ENCODE assay signal across 8 cellular contexts in genomic region chr2:219155054-219155644, GRCh38. TPM values are rescaled to one million over a fixed set of nuclear protein-coding genes. Genes with fewer than 3 reads are reported as not detected.
DNase-seq lines count a peak whose midpoint lies in the region; ATAC-seq and TF ChIP-seq lines count a peak whose summit lies in the region.

No MANE protein-coding gene starts in this region.

- H3K4me3 ChIP-seq in CD8-positive, alpha-beta T cell (ENCODE audit: low read depth, low read length): no peak overlapping the region
- no peak overlapping the region for H3K4me3 ChIP-seq in GM23338

- peaks cover 7% of the 10 kb centered on the region; the same call in 1 of the 2 replicates for H3K79me2 ChIP-seq in GM23338 (replicated peaks; ENCODE audit: insufficient read depth)

- H3K27ac ChIP-seq in CD8-positive, alpha-beta T cell (ENCODE audit: low read depth, low read length): no peak overlapping the region
- no peak overlapping the region for H3K27ac ChIP-seq in GM23338 (ENCODE audit: low read depth)

- H3K36me3 Mint-ChIP-seq in CD8-positive, alpha-beta T cell: peaks cover 57% of the 10 kb centered on the region
- H3K36me3 Mint-ChIP-seq in GM23338 (ENCODE audit: low read depth): peaks cover 6% of the 10 kb centered on the region; the same call in 1 of the 3 replicates
- H3K36me3 Mint-ChIP-seq in activated CD4-positive, alpha-beta T cell treated with anti-CD3 and anti-CD28 coated beads, Interleukin-2, amount 10 ng/mL, durations not matched to agents 24 days and 14 days (ENCODE audit: low read depth): peaks cover 17% of the 10 kb centered on the region
- peaks cover 19% of the 10 kb centered on the region for H3K36me3 Mint-ChIP-seq in osteocyte (ENCODE audit: unreplicated experiment)

- peak; percentile 82 for TF ChIP-seq CTCF in CD8-positive, alpha-beta T cell (IDR thresholded peaks at IDR 0.05)
- TF ChIP-seq CTCF in GM23338 (conservative IDR thresholded peaks at IDR 0.05; ENCODE audit: low read depth in 2 of 2) (peak; percentile 66 to 73), osteocyte (IDR thresholded peaks at IDR 0.05) (peak; percentile 68)

- peaks cover 6% of the 10 kb centered on the region for H3K4me1 ChIP-seq in CD8-positive, alpha-beta T cell (ENCODE audit: insufficient read depth, low read length)
- H3K4me1 ChIP-seq in GM23338 (ENCODE audit: insufficient read depth): peaks cover 4% of the 10 kb centered on the region; the same call in 1 of the 2 replicates

- no peak overlapping the region for H3K27ac Mint-ChIP-seq in CD8-positive, alpha-beta T cell
- H3K27ac Mint-ChIP-seq in GM23338 (no peak overlapping the region), osteocyte (ENCODE audit: unreplicated experiment) (no peak overlapping the region)
- H3K27ac Mint-ChIP-seq in activated CD4-positive, alpha-beta T cell treated with anti-CD3 and anti-CD28 coated beads, Interleukin-2, amount 10 ng/mL, durations not matched to agents 24 days and 14 days: no peak overlapping the region

- no peak overlapping the region for H3K4me3 Mint-ChIP-seq in CD8-positive, alpha-beta T cell
- H3K4me3 Mint-ChIP-seq in GM23338: no peak overlapping the region
- H3K4me3 Mint-ChIP-seq in activated CD4-positive, alpha-beta T cell treated with anti-CD3 and anti-CD28 coated beads, Interleukin-2, amount 10 ng/mL, durations not matched to agents 24 days and 14 days: no peak overlapping the region
- no peak overlapping the region for H3K4me3 Mint-ChIP-seq in osteocyte (ENCODE audit: unreplicated experiment)

- no peaks in the 10 kb centered on the region; the same call in 1 of the 2 replicates for H4K20me1 ChIP-seq in GM23338 (replicated peaks; ENCODE audit: insufficient read depth)

- H3K27me3 ChIP-seq in CD8-positive, alpha-beta T cell (ENCODE audit: insufficient read depth, low read length): no peaks in the 10 kb centered on the region
- no peaks in the 10 kb centered on the region for H3K27me3 ChIP-seq in GM23338 (ENCODE audit: insufficient read depth)

- POLR2A ChIA-PET in CD8-positive, alpha-beta T cell (lab: Charles Lee): interaction anchor here (0.7 to 1.0 kb wide), 2 partner anchors 49 to 97 kb away, joined by 3 to 5 read pairs; no protein-coding TSS in a partner anchor

- CTCF ChIA-PET in CD8-positive, alpha-beta T cell (lab: Charles Lee): interaction anchor here (0.6 to 10.9 kb wide), 28 partner anchors 10 to 375 kb away, joined by 3 to 228 read pairs (median 4); partner anchors contain the start of genes ABCB6, CNPPD1, SLC23A3 and ZFAND2B

- H3K4me2 ChIP-seq in GM23338: no peak overlapping the region

- H3K4me1 Mint-ChIP-seq in CD8-positive, alpha-beta T cell (ENCODE audit: low read depth): peaks cover 7% of the 10 kb centered on the region
- peaks cover 15% of the 10 kb centered on the region; the same call in 2 of the 3 replicates for H3K4me1 Mint-ChIP-seq in GM23338
- H3K4me1 Mint-ChIP-seq in activated CD4-positive, alpha-beta T cell treated with anti-CD3 and anti-CD28 coated beads, Interleukin-2, amount 10 ng/mL, durations not matched to agents 24 days and 14 days: peaks cover 8% of the 10 kb centered on the region
- H3K4me1 Mint-ChIP-seq in osteocyte (ENCODE audit: unreplicated experiment): peaks cover 7% of the 10 kb centered on the region

- ATAC-seq in CD8-positive, alpha-beta T cell: peak; percentile 12
- ATAC-seq in GM23338 (peak; percentile 54), GM21619 (IDR thresholded peaks at IDR 0.05; ENCODE audit: unreplicated experiment) (no peak), GM21390 (IDR thresholded peaks at IDR 0.05; ENCODE audit: unreplicated experiment) (no peak)

- peaks cover 17% of the 10 kb centered on the region for H3K36me3 ChIP-seq in CD8-positive, alpha-beta T cell (ENCODE audit: insufficient read depth, low read length)
- H3K36me3 ChIP-seq in GM23338 (ENCODE audit: insufficient read depth): no peaks in the 10 kb centered on the region; the same call in 1 of the 2 replicates

- no peaks in the 10 kb centered on the region for H3K9me2 ChIP-seq in GM23338 (ENCODE audit: insufficient read depth)

- H3K9me3 ChIP-seq in CD8-positive, alpha-beta T cell (ENCODE audit: low read length): no peaks in the 10 kb centered on the region

- peak in 3 of 7 experiments; percentile 5 to 52 (median 40) for DNase-seq in CD8-positive, alpha-beta T cell
- peak; percentile 94 for DNase-seq in GM23338 (ENCODE audit: low spot score)
- peak; percentile 83 for DNase-seq in NCI-H345 (lab: John Stamatoyannopoulos, UW)
- DNase-seq in activated CD4-positive, alpha-beta T cell treated with anti-CD3 and anti-CD28 coated beads, Interleukin-2, amount 10 ng/mL, durations not matched to agents 24 days and 14 days: peak; percentile 84
- DNase-seq in foreskin melanocyte: peak; percentile 58
- no peak for DNase-seq in osteocyte (ENCODE audit: extremely low spot score, unreplicated experiment)

- H3K27me3 Mint-ChIP-seq in CD8-positive, alpha-beta T cell (ENCODE audit: low read depth): no peaks in the 10 kb centered on the region
- H3K27me3 Mint-ChIP-seq in GM23338 (ENCODE audit: insufficient read depth, low read depth, poor library complexity) (peaks cover 7% of the 10 kb centered on the region), osteocyte (ENCODE audit: unreplicated experiment) (no peaks in the 10 kb centered on the region)
- H3K27me3 Mint-ChIP-seq in activated CD4-positive, alpha-beta T cell treated with anti-CD3 and anti-CD28 coated beads, Interleukin-2, amount 10 ng/mL, durations not matched to agents 24 days and 14 days: no peaks in the 10 kb centered on the region

- intact Hi-C loops in CD8-positive, alpha-beta T cell (cut with DNase I, micrococcal nuclease): loop anchor here (1.0 to 10.0 kb wide), 4 partner anchors 97 to 160 kb away; partner anchors contain the start of gene CRYBA2 (in 1 of the 2)
- intact Hi-C loops in activated CD4-positive, alpha-beta T cell treated with anti-CD3 and anti-CD28 coated beads, Interleukin-2, amount 10 ng/mL, durations not matched to agents 24 days and 14 days (cut with micrococcal nuclease): loop anchor here (1.0 to 2.0 kb wide), 3 partner anchors 36 to 126 kb away; no protein-coding TSS in a partner anchor

- H3F3A ChIP-seq in GM23338 (replicated peaks; ENCODE audit: low read depth): 0 out of 2 replicates have a peak, but pooled peaks cover 3% of the 10 kb centered on the region

- no peak overlapping the region for H2AFZ ChIP-seq in GM23338

- no peaks in the 10 kb centered on the region for H3K9me3 Mint-ChIP-seq in CD8-positive, alpha-beta T cell
- H3K9me3 Mint-ChIP-seq in GM23338: no peaks in the 10 kb centered on the region
- no peaks in the 10 kb centered on the region for H3K9me3 Mint-ChIP-seq in activated CD4-positive, alpha-beta T cell treated with anti-CD3 and anti-CD28 coated beads, Interleukin-2, amount 10 ng/mL, durations not matched to agents 24 days and 14 days
- no peaks in the 10 kb centered on the region for H3K9me3 Mint-ChIP-seq in osteocyte (ENCODE audit: unreplicated experiment)

TF ChIP-seq in GM23338, 12 proteins besides CTCF, POLR2A, EP300 and RAD21 (continues in another document):
- TF ChIP-seq NANOG (IDR thresholded peaks at IDR 0.05; ENCODE audit: borderline replicate concordance) (no peak), STAT1 (IDR thresholded peaks at IDR 0.05; ENCODE audit: unreplicated experiment) (no peak)

RNA-seq across cellular contexts. Expression of gene NHEJ1, which starts 5.5 kb away (rescaled TPM):
- total RNA-seq in CD8-positive, alpha-beta T cell: 1 to 10 TPM; 7.2 to 8.1 TPM
- 25.2 and 30.6 TPM in 2 replicates for total RNA-seq in GM23338 (2014; rRNA removed; shearing (Covaris generic))
- 16.5 and 19.6 TPM in 2 replicates for polyA plus RNA-seq in GM23338 (2016; fragmentation: Nextera tagmentation; extraction: Ambion mirVana)
- total RNA-seq in activated CD4-positive, alpha-beta T cell treated with anti-CD3 and anti-CD28 coated beads, Interleukin-2, amount 10 ng/mL, durations not matched to agents 24 days and 14 days: 20.7 and 22.8 TPM in 2 replicates
- 18.0 and 19.3 TPM in 2 replicates for total RNA-seq in osteocyte

RNA-seq across cellular contexts. Expression of gene SLC23A3, which starts 14.7 kb away (rescaled TPM):
- total RNA-seq in CD8-positive, alpha-beta T cell: under 1 TPM; 0.73 to 0.94 TPM
- total RNA-seq in GM23338 (2014; rRNA removed; shearing (Covaris generic)): 0.73 TPM in 1 of 2 replicates, not detected in the other
- polyA plus RNA-seq in GM23338 (2016; fragmentation: Nextera tagmentation; extraction: Ambion mirVana): 0.10 and 0.26 TPM in 2 replicates
- total RNA-seq in activated CD4-positive, alpha-beta T cell treated with anti-CD3 and anti-CD28 coated beads, Interleukin-2, amount 10 ng/mL, durations not matched to agents 24 days and 14 days: 1.8 and 2.3 TPM in 2 replicates
- 2.8 and 5.2 TPM in 2 replicates for total RNA-seq in osteocyte

RNA-seq across cellular contexts. Expression of gene CNPPD1, which starts 21.6 kb away (rescaled TPM):
- 10 to 100 TPM; 41.0 to 46.0 TPM for total RNA-seq in CD8-positive, alpha-beta T cell
- 18.2 and 22.8 TPM in 2 replicates for total RNA-seq in GM23338 (2014; rRNA removed; shearing (Covaris generic))
- 17.4 and 18.0 TPM in 2 replicates for polyA plus RNA-seq in GM23338 (2016; fragmentation: Nextera tagmentation; extraction: Ambion mirVana)
- total RNA-seq in activated CD4-positive, alpha-beta T cell treated with anti-CD3 and anti-CD28 coated beads, Interleukin-2, amount 10 ng/mL, durations not matched to agents 24 days and 14 days: 62.0 and 62.6 TPM in 2 replicates
- 42.8 and 45.7 TPM in 2 replicates for total RNA-seq in osteocyte

RNA-seq across cellular contexts. Expression of gene RETREG2, which starts 22.9 kb away (rescaled TPM):
- 10 to 100 TPM; 76.7 to 79.0 TPM for total RNA-seq in CD8-positive, alpha-beta T cell
- 35.1 and 41.8 TPM in 2 replicates for total RNA-seq in GM23338 (2014; rRNA removed; shearing (Covaris generic))
- polyA plus RNA-seq in GM23338 (2016; fragmentation: Nextera tagmentation; extraction: Ambion mirVana): 12.7 and 13.2 TPM in 2 replicates
- total RNA-seq in activated CD4-positive, alpha-beta T cell treated with anti-CD3 and anti-CD28 coated beads, Interleukin-2, amount 10 ng/mL, durations not matched to agents 24 days and 14 days: 54.1 and 57.4 TPM in 2 replicates
- total RNA-seq in osteocyte: 101 and 110 TPM in 2 replicates

RNA-seq across cellular contexts. Expression of gene ZFAND2B, which starts 51.4 kb away (rescaled TPM):
- total RNA-seq in CD8-positive, alpha-beta T cell: 10 to 100 TPM; 74.3 to 78.7 TPM
- 21.5 and 30.0 TPM in 2 replicates for total RNA-seq in GM23338 (2014; rRNA removed; shearing (Covaris generic))
- polyA plus RNA-seq in GM23338 (2016; fragmentation: Nextera tagmentation; extraction: Ambion mirVana): 13.1 and 16.3 TPM in 2 replicates
- total RNA-seq in activated CD4-positive, alpha-beta T cell treated with anti-CD3 and anti-CD28 coated beads, Interleukin-2, amount 10 ng/mL, durations not matched to agents 24 days and 14 days: 36.7 and 37.4 TPM in 2 replicates
- 30.0 and 31.4 TPM in 2 replicates for total RNA-seq in osteocyte

Comparison
In these comparisons a context has a peak if more than half of its experiments do, and no peak if none do; other contexts are left out.
1. ATAC-seq: peak in CD8-positive, alpha-beta T cell (single experiment) and GM23338 (single experiment); none in GM21619 (single experiment) and GM21390 (single experiment).
2. Peak in every context shown above with its lines, with median percentiles within 50 percentile points of each other: CTCF ChIP-seq.